27 cellular contexts compared by ENCODE assay signal in the genomic region with DNA sequence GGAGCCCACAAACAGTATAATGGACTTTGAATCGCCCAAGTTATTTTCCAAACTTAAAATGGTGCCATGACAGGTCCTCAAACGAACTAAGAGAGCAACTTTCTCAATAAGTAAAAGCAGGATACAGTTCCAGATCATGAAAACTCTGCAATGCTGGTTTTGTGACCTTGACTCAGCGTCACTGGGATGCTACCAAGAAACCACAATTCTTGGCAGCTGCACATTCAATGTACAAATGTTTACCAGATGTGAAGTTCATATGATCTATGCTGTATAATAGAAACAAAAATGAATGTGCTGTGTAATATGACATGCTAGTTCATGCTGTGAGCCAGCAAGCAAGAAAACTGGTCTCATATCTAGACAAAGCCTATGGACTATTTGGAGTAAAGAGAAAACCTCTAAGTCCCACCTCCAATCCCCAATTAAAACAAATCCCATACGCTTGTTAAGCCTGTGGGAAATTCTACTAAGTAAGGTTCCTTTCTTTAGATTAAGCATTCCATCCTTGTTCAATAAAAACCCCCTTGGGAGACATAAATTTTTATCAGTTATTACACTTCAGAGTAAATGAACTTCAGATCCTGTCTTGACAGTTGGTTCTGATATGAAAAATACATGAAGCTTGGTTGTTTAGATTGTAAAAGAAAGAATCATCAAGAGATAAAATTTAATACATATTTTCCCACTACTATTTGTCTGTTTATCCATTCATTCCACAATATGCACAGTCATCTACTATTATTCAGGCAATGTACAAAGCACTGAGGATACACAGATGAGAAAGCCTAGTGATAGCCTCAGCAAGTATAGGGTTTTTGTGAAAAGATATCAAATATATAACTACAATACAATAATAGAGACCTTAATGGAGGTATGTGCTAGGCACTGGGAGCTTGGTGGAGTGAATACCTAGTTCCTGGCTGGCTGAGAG. TPM values are rescaled to one million over a fixed set of nuclear protein-coding genes. Genes with fewer than 3 reads are reported as not detected.
DNase-seq lines count a peak whose midpoint lies in the region; ATAC-seq and TF ChIP-seq lines count a peak whose summit lies in the region.
"Had no signal": no experiment of that assay in that cellular context is flagged by ENCODE, and none has a peak within 500 bp of the region (broad histone marks: within the 10 kb centered on the region; RNA-seq: fewer than 3 reads in every experiment).

No MANE protein-coding gene starts in this region.

- H3K4me1 ChIP-seq in vagina = peaks cover 65% of the 10 kb centered on the region
- H3K4me1 ChIP-seq in heart right ventricle = no peaks in the 10 kb centered on the region
- H3K4me1 ChIP-seq in ascending aorta = peaks cover 0 to 47% of the 10 kb centered on the region in 2 donors

- H3K27ac ChIP-seq in vagina (peak overlapping the region; percentile 45), heart right ventricle (no peak overlapping the region), ascending aorta (peak overlapping the region in 1 of 2 donors; percentile 4)
- H3K27ac ChIP-seq: 22Rv1, C4-2B, cardiac muscle cell, HL-60, thoracic aorta had no signal

- intact Hi-C loops in vagina (cut with DNase I) (no loop called here), heart right ventricle (cut with DNase I) (no loop called here), ascending aorta (cut with DNase I) (loop anchor here (5.0 to 10.0 kb wide), 2 partner anchors 45 to 102 kb away; no protein-coding TSS in a partner anchor)

- DNase-seq in NCI-H82 (lab: John Stamatoyannopoulos, UW) (peak; percentile 21), NCI-H82 treated with DMSO at 0.1 percent for 48 hours (lab: John Stamatoyannopoulos, UW; ENCODE audit: unreplicated experiment) (no peak), amniotic epithelial cell (ENCODE audit: low read depth) (peak; percentile 74), fibroblast of villous mesenchyme (ENCODE audit: low read depth) (peak; percentile 87), vagina (ENCODE audit: extremely low spot score in 2 of 2) (no peak), heart right ventricle (no peak), ecto neural progenitor cell (ENCODE audit: low spot score) (no peak), ascending aorta (ENCODE audit: low spot score in 2 of 2) (no peak)
- DNase-seq: activated CD4-positive, CD25-positive, alpha-beta regulatory T cell; activated T-cell treated with anti-CD3 and anti-CD28 coated beads, Interleukin-2, amount 50 U/mL, for 48 hours; DMS153; erythroblast; GOT3; islet precursor cell; KBM-7; natural killer cell; NCI-H1092 treated with DMSO at 0.1 percent for 48 hours; NCI-H2171 treated with DMSO at 0.1 percent for 48 hours; T-helper 9 cell had no signal

- H3K4me3 ChIP-seq in fibroblast of villous mesenchyme (ENCODE audit: low read depth, low read length) (no peak overlapping the region), vagina (no peak overlapping the region), heart right ventricle (no peak overlapping the region), ascending aorta (no peak overlapping the region)
- H3K4me3 ChIP-seq: cardiac muscle cell, lung, thoracic aorta had no signal

- H3K27me3 ChIP-seq in vagina = no peaks in the 10 kb centered on the region
- H3K27me3 ChIP-seq in heart right ventricle = no peaks in the 10 kb centered on the region
- H3K27me3 ChIP-seq in ascending aorta = no peaks in the 10 kb centered on the region
- H3K27me3 ChIP-seq: cardiac muscle cell had no signal

- no peaks in the 10 kb centered on the region for H3K36me3 ChIP-seq in vagina
- H3K36me3 ChIP-seq in heart right ventricle = no peaks in the 10 kb centered on the region
- H3K36me3 ChIP-seq in ascending aorta = no peaks in the 10 kb centered on the region
- H3K36me3 ChIP-seq: cardiac muscle cell, thoracic aorta had no signal

- no peak for TF ChIP-seq CTCF in fibroblast of villous mesenchyme (IDR thresholded peaks at IDR 0.05; ENCODE audit: insufficient read depth, low read depth, low read length)
- no peak for TF ChIP-seq CTCF in vagina (IDR thresholded peaks at IDR 0.05)
- TF ChIP-seq CTCF in heart right ventricle (IDR thresholded peaks at IDR 0.05) = no peak
- TF ChIP-seq CTCF in ascending aorta (IDR thresholded peaks at IDR 0.05) = no peak

- TF ChIP-seq POLR2A in vagina (IDR thresholded peaks at IDR 0.05) = no peak

- ATAC-seq in heart right ventricle = no peak
- ATAC-seq: activated naive CD4-positive, alpha-beta T cell treated with anti-CD3 and anti-CD28 coated beads, Interleukin-2, amount 50 U/mL, for 72 hours; natural killer cell; Panc1 had no signal

- H3K9me3 ChIP-seq in vagina (no peaks in the 10 kb centered on the region), heart right ventricle (no peaks in the 10 kb centered on the region), ascending aorta (no peaks in the 10 kb centered on the region)
- H3K9me3 ChIP-seq: thoracic aorta had no signal

- WGBS in heart right ventricle, 2 donors = 62 to 65% methylated on average over 4 of the region's 4 CpGs

RNA-seq across cellular contexts. Expression of a gene that starts 20.2 kb away (rescaled TPM):
- total RNA-seq in fibroblast of villous mesenchyme (under 0.01 and 0.64 TPM in 2 replicates), vagina (16.7 TPM), heart right ventricle (100 to 1,000 TPM in 4 of 10 donors, 10 to 100 TPM in 6; 11.0 to 171 (median 94.0) TPM), ascending aorta (24.5 TPM)
- 10 to 100 TPM; 14.3 to 46.7 TPM for polyA plus RNA-seq in heart right ventricle
- total RNA-seq: activated naive CD4-positive, alpha-beta T cell treated with anti-CD3 and anti-CD28 coated beads, Interleukin-2, amount 50 U/mL, for 72 hours; natural killer cell had no signal

Comparison
In these comparisons a context has a peak if more than half of its experiments do, and no peak if none do; other contexts are left out.
1. DNase-seq: peak in NCI-H82 (single experiment), amniotic epithelial cell (single experiment) and fibroblast of villous mesenchyme (single experiment); none in NCI-H82 treated with DMSO at 0.1 percent for 48 hours (single experiment), vagina (0 of 2), heart right ventricle (0 of 2), ecto neural progenitor cell (single experiment) and ascending aorta (0 of 2).